In the genomic region with DNA sequence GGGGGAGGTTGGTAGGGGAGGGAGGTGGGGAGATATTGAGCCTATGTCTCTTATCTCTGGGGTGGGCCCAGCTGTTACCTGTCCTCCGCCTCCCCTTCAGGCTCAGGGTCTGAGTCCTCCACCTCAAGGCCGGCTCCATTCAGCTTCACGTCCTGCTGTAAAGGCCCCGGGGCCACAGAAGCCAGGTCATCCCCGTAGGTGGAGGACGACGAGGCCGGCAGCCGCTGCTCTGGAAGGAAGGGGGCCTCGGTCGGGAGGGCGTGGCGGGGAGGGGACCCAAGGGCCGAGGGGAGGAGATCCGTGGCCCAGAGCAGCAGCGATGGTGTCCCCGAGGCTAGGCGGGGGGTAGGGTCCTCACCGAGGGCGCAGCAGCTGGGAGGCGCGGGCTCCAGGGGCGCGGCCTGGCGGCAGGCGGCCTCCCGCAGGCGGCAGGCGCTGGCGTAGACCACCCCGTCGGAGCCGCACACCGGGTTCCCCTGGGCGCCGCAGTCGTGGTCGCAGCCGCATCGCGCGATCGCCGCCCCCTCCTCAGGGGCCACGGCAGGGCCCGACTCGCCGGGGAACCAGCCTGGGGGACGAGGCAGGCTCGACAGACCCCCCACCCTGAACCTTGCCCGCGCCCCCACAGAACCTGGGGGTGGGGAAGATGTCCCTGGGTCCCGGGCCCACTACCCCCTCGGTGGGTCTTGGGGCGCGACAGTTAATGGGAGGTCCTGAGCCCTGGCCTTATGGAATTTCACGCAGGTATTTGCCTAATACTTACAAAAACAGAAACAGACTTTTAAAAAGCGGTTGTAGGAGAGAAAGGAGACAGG, we compare ENCODE assay signal across 8 cellular contexts. TPM values are rescaled to one million over a fixed set of nuclear protein-coding genes. Genes with fewer than 3 reads are reported as not detected.
DNase-seq lines count a peak whose midpoint lies in the region; ATAC-seq, FAIRE-seq and TF ChIP-seq lines count a peak whose summit lies in the region.

No MANE protein-coding gene starts in this region.

- peak overlapping the region; percentile 77 for H3K9ac ChIP-seq in NT2/D1 (ENCODE audit: insufficient read length, low read depth)

- H3K27ac ChIP-seq in pancreas: no peak overlapping the region

- H3K9me3 ChIP-seq in NT2/D1 (ENCODE audit: insufficient read depth, low read length) (no peaks in the 10 kb centered on the region), pancreas (no peaks in the 10 kb centered on the region)

- H3K36me3 ChIP-seq in NT2/D1 (ENCODE audit: insufficient read depth, insufficient read length, low read length) (no peaks in the 10 kb centered on the region), pancreas (no peaks in the 10 kb centered on the region)

- no peak for DNase-seq in NT2/D1 (ENCODE audit: low read depth, low spot score)
- DNase-seq in epithelial cell of esophagus (ENCODE audit: low read depth): no peak
- peak in 5 of 6 donors; percentile 43 to 75 (median 62) for DNase-seq in pancreas
- DNase-seq in NCI-H345 (lab: John Stamatoyannopoulos, UW): no peak
- DNase-seq in SKM-1 (lab: John Stamatoyannopoulos, UW; ENCODE audit: unreplicated experiment): no peak
- DNase-seq in NCI-H226: no peak
- DNase-seq in NCI-H69 (lab: John Stamatoyannopoulos, UW): no peak

- peaks cover 15% of the 10 kb centered on the region for H3K4me1 ChIP-seq in NT2/D1 (ENCODE audit: insufficient read depth, insufficient read length)
- H3K4me1 ChIP-seq in pancreas: no peaks in the 10 kb centered on the region

- no peak for FAIRE-seq in pancreas (lab: Jason Lieb, UNC)

- peak overlapping the region; percentile 57 for H3K4me3 ChIP-seq in NT2/D1 (ENCODE audit: insufficient read length, low read depth)
- H3K4me3 ChIP-seq in epithelial cell of esophagus (ENCODE audit: low read length): peak overlapping the region; percentile 49
- peak overlapping the region; percentile 20 to 56 (median 34) for H3K4me3 ChIP-seq in pancreas

- WGBS in pancreas, 2 donors: 1 to 4% methylated on average over 45 to 58 of the region's 58 CpGs

- ATAC-seq in GM21576 (IDR thresholded peaks at IDR 0.05; ENCODE audit: unreplicated experiment): peak; percentile 6
- ATAC-seq in pancreas: no peak

- intact Hi-C loops in pancreas (cut with DNase I): no loop called here

- H3K27me3 ChIP-seq in NT2/D1 (ENCODE audit: insufficient read depth, insufficient read length): peaks cover 20% of the 10 kb centered on the region
- no peaks in the 10 kb centered on the region for H3K27me3 ChIP-seq in pancreas

- TF ChIP-seq CTCF in epithelial cell of esophagus (IDR thresholded peaks at IDR 0.05; ENCODE audit: insufficient read depth, low read depth, low read length, missing control alignments) (no peak), pancreas (IDR thresholded peaks at IDR 0.05) (no peak)

RNA-seq across cellular contexts. Expression of gene F2RL3, which starts 7.5 kb away (rescaled TPM):
- 1 to 10 TPM in 5 of 6 donors, under 1 TPM in 1; 0.24 to 4.4 (median 1.2) TPM for total RNA-seq in pancreas
- polyA plus RNA-seq in pancreas: 1 to 10 TPM; 2.4 to 9.0 TPM

Comparison
In these comparisons a context has a peak if more than half of its experiments do, and no peak if none do; other contexts are left out.
1. DNase-seq: peak in pancreas (5 of 6); none in NT2/D1 (single experiment), epithelial cell of esophagus (single experiment), NCI-H345 (single experiment), SKM-1 (single experiment), NCI-H226 (single experiment) and NCI-H69 (single experiment).
2. Peak in every context shown above with its lines, with median percentiles within 50 percentile points of each other: H3K4me3 ChIP-seq.